1 cellular context compared by ENCODE assay signal in the genomic region with DNA sequence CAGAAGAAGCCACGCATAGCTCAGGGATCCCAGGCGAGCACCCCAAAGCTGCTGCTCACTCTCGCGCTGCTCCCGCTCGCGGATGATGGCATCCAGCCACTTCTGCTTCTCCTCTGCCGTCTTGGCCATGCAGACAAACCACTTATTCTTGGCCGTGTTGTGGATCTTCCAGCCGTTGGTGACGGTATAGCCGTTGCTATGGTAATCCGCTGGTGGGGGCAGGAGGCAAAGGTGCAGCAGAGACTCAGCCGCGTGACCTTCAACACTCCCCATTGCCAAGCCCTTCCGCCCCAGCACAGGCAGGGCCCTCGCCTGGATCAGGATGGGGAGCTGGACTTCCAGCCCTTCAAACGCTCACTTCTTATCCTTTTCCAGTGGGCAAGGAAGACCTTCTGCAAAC.
TF ChIP-seq lines count a peak whose summit lies in the region.

No MANE protein-coding gene starts in this region.

TF ChIP-seq in HepG2, 621 proteins besides CTCF, POLR2A, EP300 and RAD21 (continued from another document):
- TF ChIP-seq, protein P1, sequence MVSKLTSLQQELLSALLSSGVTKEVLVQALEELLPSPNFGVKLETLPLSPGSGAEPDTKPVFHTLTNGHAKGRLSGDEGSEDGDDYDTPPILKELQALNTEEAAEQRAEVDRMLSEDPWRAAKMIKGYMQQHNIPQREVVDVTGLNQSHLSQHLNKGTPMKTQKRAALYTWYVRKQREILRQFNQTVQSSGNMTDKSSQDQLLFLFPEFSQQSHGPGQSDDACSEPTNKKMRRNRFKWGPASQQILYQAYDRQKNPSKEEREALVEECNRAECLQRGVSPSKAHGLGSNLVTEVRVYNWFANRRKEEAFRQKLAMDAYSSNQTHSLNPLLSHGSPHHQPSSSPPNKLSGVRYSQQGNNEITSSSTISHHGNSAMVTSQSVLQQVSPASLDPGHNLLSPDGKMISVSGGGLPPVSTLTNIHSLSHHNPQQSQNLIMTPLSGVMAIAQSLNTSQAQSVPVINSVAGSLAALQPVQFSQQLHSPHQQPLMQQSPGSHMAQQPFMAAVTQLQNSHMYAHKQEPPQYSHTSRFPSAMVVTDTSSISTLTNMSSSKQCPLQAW (CRISPR knock-in tag; IDR thresholded peaks at IDR 0.05), result no peak
- TF ChIP-seq, protein P2, sequence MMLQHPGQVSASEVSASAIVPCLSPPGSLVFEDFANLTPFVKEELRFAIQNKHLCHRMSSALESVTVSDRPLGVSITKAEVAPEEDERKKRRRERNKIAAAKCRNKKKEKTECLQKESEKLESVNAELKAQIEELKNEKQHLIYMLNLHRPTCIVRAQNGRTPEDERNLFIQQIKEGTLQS (CRISPR knock-in tag; IDR thresholded peaks at IDR 0.05), result no peak
- TF ChIP-seq KLF13 (CRISPR knock-in tag; IDR thresholded peaks at IDR 0.05), result no peak
- no peak for TF ChIP-seq ZNF207 (IDR thresholded peaks at IDR 0.05; ENCODE audit: borderline replicate concordance)
- no peak for TF ChIP-seq MBD4 (IDR thresholded peaks at IDR 0.05; ENCODE audit: borderline replicate concordance, low read length)
- TF ChIP-seq ZNF713 (CRISPR knock-in tag; IDR thresholded peaks at IDR 0.05), result no peak
- TF ChIP-seq MAFF (IDR thresholded peaks at IDR 0.05; ENCODE audit: low read depth, low read length), result no peak
- no peak for TF ChIP-seq ARHGAP35 (CRISPR knock-in tag; IDR thresholded peaks at IDR 0.05; ENCODE audit: borderline replicate concordance)
- TF ChIP-seq ZNF431 (CRISPR knock-in tag; IDR thresholded peaks at IDR 0.05; ENCODE audit: borderline replicate concordance, low read depth), result no peak
- no peak for TF ChIP-seq TRIM24 (CRISPR knock-in tag; IDR thresholded peaks at IDR 0.05)
- no peak for TF ChIP-seq STAG1 (CRISPR knock-in tag; IDR thresholded peaks at IDR 0.05)
- TF ChIP-seq MAZ (IDR thresholded peaks at IDR 0.05; ENCODE audit: borderline replicate concordance, low read depth, low read length), result 0 out of 2 replicates have a peak, but pooled peaks have one; percentile 29
- TF ChIP-seq MAZ (CRISPR knock-in tag; IDR thresholded peaks at IDR 0.05; ENCODE audit: low read depth), result no peak
- TF ChIP-seq GPN1 (CRISPR knock-in tag; IDR thresholded peaks at IDR 0.05; ENCODE audit: borderline replicate concordance), result no peak
- TF ChIP-seq NR2F6 (IDR thresholded peaks at IDR 0.05), result no peak
- no peak for TF ChIP-seq NR2F6 (CRISPR knock-in tag; IDR thresholded peaks at IDR 0.05)
- no peak for TF ChIP-seq SNRNP70 (IDR thresholded peaks at IDR 0.05; ENCODE audit: low read depth, low read length)
- TF ChIP-seq ZNF746 (CRISPR knock-in tag; IDR thresholded peaks at IDR 0.05), result no peak
- no peak for TF ChIP-seq ATF7 (IDR thresholded peaks at IDR 0.05)
- no peak for TF ChIP-seq ATF7 (CRISPR knock-in tag; IDR thresholded peaks at IDR 0.05)
